24 cellular contexts compared by ENCODE assay signal in genomic region chr4:76177709-76178108, GRCh38.
"Had no signal": no experiment of that assay in that cellular context is flagged by ENCODE, and none has a peak within 500 bp of the region (broad histone marks: within the 10 kb centered on the region; RNA-seq: fewer than 3 reads in every experiment).

No MANE protein-coding gene starts in this region.

- FAIRE-seq: islet of Langerhans had no signal

- H3K27me3 ChIP-seq: body of pancreas, colonic mucosa, foreskin keratinocyte, left lung, stomach, suprapubic skin, tibial artery, upper lobe of right lung had no signal

- H3K27ac ChIP-seq: body of pancreas, colonic mucosa, foreskin keratinocyte, left lung, stomach, suprapubic skin, tibial artery, upper lobe of right lung had no signal

- H3K4me1 ChIP-seq: colonic mucosa, foreskin keratinocyte, suprapubic skin, tibial artery, upper lobe of right lung had no signal

- DNase-seq: activated CD4-positive, alpha-beta memory T cell treated with anti-CD3 and anti-CD28 coated beads for 36 hours; activated CD4-positive, alpha-beta T cell treated with anti-CD3 and anti-CD28 coated beads, Interleukin-2, amount 10 ng/mL, durations not matched to agents 24 days and 14 days; activated CD4-positive, CD25-positive, alpha-beta regulatory T cell treated with anti-CD3 and anti-CD28 coated beads, Interleukin-2, amount 50 U/mL, for 72 hours; activated CD8-positive, alpha-beta memory T cell treated with anti-CD3 and anti-CD28 coated beads, Interleukin-2, amount 50 U/mL, for 4 hours; activated gamma-delta T cell treated with Interleukin-2 at 50 U/mL for 16 hours; activated naive CD4-positive, alpha-beta T cell treated with anti-CD3 and anti-CD28 coated beads, Interleukin-2, amount 50 U/mL, for 16 hours; activated T-cell treated with anti-CD3 and anti-CD28 coated beads, Interleukin-2, amount 50 U/mL, for 1 hour; anterior cingulate cortex; body of pancreas; cerebellar nuclear complex; colonic mucosa; effector memory CD8-positive, alpha-beta T cell; left lung; mucosa of descending colon; stimulated activated CD4-positive, alpha-beta T cell treated with anti-CD3 and anti-CD28 coated beads, Interleukin-15, amount 100 ng/mL, for 24 hours; stimulated activated CD4-positive, alpha-beta T cell treated with anti-CD3 and anti-CD28 coated beads, Interleukin-2, amount 100 ng/mL, for 24 hours; stimulated activated naive B cell treated with anti-CD40 and anti-IgM and Interleukin-4, amounts not matched to agents 10 μg/mL and 1 μg/mL and 100 μg/mL, for 72 hours; stomach; T-helper 2 cell; tibial artery; upper lobe of right lung had no signal

- H3K9me3 ChIP-seq: body of pancreas, colonic mucosa, left lung, mucosa of descending colon, stomach, suprapubic skin, tibial artery, upper lobe of right lung had no signal

- H3K4me3 ChIP-seq: body of pancreas, colonic mucosa, left lung, mucosa of descending colon, stomach, suprapubic skin, tibial artery, upper lobe of right lung had no signal

- ATAC-seq: body of pancreas; foreskin keratinocyte; left lung; mucosa of descending colon; stimulated activated naive B cell treated with anti-CD40 and anti-IgM and Interleukin-4, amounts not matched to agents 10 μg/mL and 1 μg/mL and 100 μg/mL, for 72 hours; upper lobe of right lung had no signal
